ENCODE assay signal across 6 cellular contexts in the genomic region with DNA sequence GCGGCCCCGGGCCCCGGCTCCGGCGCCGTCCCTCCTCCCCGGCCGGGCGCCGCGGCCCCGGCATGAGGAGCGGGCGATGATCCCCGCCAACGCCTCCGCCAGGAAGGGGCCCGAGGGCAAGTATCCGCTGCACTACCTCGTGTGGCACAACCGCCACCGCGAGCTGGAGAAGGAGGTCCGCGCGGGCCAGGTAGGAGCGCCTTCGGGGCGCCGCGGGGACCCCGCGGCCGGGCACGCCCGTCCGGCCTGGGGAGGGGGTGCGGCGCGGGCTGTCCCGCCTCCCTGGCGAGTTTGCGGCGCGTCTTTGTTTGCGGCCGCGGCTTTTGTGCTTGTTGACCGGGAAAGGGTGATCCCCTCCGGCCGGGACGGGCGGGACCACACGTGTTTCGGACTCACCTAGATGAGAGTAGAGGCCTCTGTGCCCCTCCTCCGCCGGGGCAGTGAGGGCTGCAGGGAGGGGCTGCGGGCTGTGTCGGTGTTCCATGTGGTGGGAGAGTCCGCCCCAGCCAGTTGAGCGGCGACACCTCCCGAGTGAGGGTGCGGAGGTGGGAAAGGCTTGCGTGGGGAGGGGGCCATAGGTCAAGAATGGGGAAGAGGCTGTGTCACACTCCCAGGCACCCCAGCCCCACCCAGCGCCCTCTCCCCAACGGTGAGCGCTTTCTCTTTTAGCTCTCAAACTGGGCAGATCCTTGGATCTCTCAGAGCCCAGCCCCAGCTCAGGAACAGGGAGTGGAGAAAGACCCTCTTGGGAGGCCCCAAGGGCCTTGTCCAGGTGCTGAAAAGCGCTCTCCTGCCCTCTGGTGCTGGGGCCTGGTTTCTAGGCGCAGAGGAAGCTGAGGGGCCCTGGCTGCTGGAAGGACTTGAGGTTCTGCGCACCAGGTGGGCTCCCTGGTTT. TPM values are rescaled to one million over a fixed set of nuclear protein-coding genes. Genes with fewer than 3 reads are reported as not detected.
DNase-seq lines count a peak whose midpoint lies in the region; ATAC-seq and TF ChIP-seq lines count a peak whose summit lies in the region.

No MANE protein-coding gene starts in this region.

- no peak for ATAC-seq in HG03139 (IDR thresholded peaks at IDR 0.05; ENCODE audit: unreplicated experiment)

- H3K27ac ChIP-seq in HUES64 (ENCODE audit: low read depth, low read length) = no peak overlapping the region
- H3K27ac ChIP-seq in mesodermal cell (ENCODE audit: low read depth, low read length, severe bottlenecking) = no peak overlapping the region

- H3K4me1 ChIP-seq in HUES64 (ENCODE audit: insufficient read depth, low read length) (peaks cover 39% of the 10 kb centered on the region), mesodermal cell (ENCODE audit: control insufficient read depth, insufficient read depth, low read length, poor library complexity, severe bottlenecking) (peaks cover 56% of the 10 kb centered on the region)

- no peaks in the 10 kb centered on the region for H3K36me3 Mint-ChIP-seq in activated naive CD8-positive, alpha-beta T cell

- no peaks in the 10 kb centered on the region for H3K9me3 ChIP-seq in HUES64 (ENCODE audit: insufficient read depth, low read depth, low read length)
- H3K9me3 ChIP-seq in mesodermal cell (ENCODE audit: control insufficient read depth, low read length) = no peaks in the 10 kb centered on the region

- H3K4me3 Mint-ChIP-seq in activated naive CD8-positive, alpha-beta T cell = peak overlapping the region; percentile 79

- H3K4me3 ChIP-seq in AG04449 (ENCODE audit: low read depth, low read length) (peak overlapping the region; percentile 63), HUES64 (ENCODE audit: low read length) (peak overlapping the region; percentile 62), mesodermal cell (ENCODE audit: extremely low read depth, insufficient read depth, low read length, poor library complexity, severe bottlenecking) (peak overlapping the region; percentile 60)

- H3K27me3 ChIP-seq in HUES64 (ENCODE audit: insufficient read depth, low read length) = peaks cover 19% of the 10 kb centered on the region

- H3K27me3 Mint-ChIP-seq in activated naive CD8-positive, alpha-beta T cell = no peaks in the 10 kb centered on the region

- H3K9ac ChIP-seq in HUES64 (ENCODE audit: low read depth, low read length) = no peak overlapping the region

- no peak overlapping the region for H3K27ac Mint-ChIP-seq in activated naive CD8-positive, alpha-beta T cell

- POLR2A ChIA-PET in AG04449 (lab: Yijun Ruan, JAX) = no interaction called here

- no peak for DNase-seq in AG04449 (ENCODE audit: low read depth, low spot score)
- no peak for DNase-seq in foreskin melanocyte

- CTCF ChIA-PET in AG04449 (lab: Yijun Ruan, JAX) = interaction anchor here (1.0 to 5.0 kb wide), 10 partner anchors 11 to 499 kb away, joined by 4 to 103 read pairs (median 12); no protein-coding TSS in a partner anchor

- no peaks in the 10 kb centered on the region for H3K36me3 ChIP-seq in HUES64 (ENCODE audit: insufficient read depth, low read length)
- H3K36me3 ChIP-seq in mesodermal cell (ENCODE audit: control insufficient read depth, insufficient read depth, low read length) = no peaks in the 10 kb centered on the region

- TF ChIP-seq CTCF in AG04449 (IDR thresholded peaks at IDR 0.05; ENCODE audit: insufficient read depth, low read length, missing control alignments) = peak; percentile 32

- peaks cover 37% of the 10 kb centered on the region for H3K4me1 Mint-ChIP-seq in activated naive CD8-positive, alpha-beta T cell (ENCODE audit: low read depth)

- no peaks in the 10 kb centered on the region for H3K9me3 Mint-ChIP-seq in activated naive CD8-positive, alpha-beta T cell (ENCODE audit: low read depth)

- 1% methylated on average over 69 of the region's 71 CpGs for WGBS in HUES64
- 1 to 3% methylated on average over 43 to 47 of the region's 71 CpGs for WGBS in mesodermal cell (ENCODE audit: insufficient coverage in 2 of 2), 2 experiments

RNA-seq across cellular contexts. Expression of a gene that starts 0.9 kb away (rescaled TPM):
- 12.1 TPM for polyA plus RNA-seq in HUES64 (2013, experiment 1 of 2)
- polyA plus RNA-seq in HUES64 (2013, experiment 2 of 2) = 12.9 TPM
- 10.7 TPM for polyA plus RNA-seq in mesodermal cell (2013, experiment 1 of 2)
- polyA plus RNA-seq in mesodermal cell (2013, experiment 2 of 2) = 5.9 TPM

RNA-seq across cellular contexts. Expression of a gene that starts 4.3 kb away (rescaled TPM):
- polyA plus RNA-seq in HUES64 (2013, experiment 1 of 2) = 32.9 TPM
- polyA plus RNA-seq in HUES64 (2013, experiment 2 of 2) = 36.4 TPM
- 57.7 TPM for polyA plus RNA-seq in mesodermal cell (2013, experiment 1 of 2)
- 43.1 TPM for polyA plus RNA-seq in mesodermal cell (2013, experiment 2 of 2)

RNA-seq across cellular contexts. Expression of a gene that starts 25.3 kb away (rescaled TPM):
- polyA plus RNA-seq in HUES64 (2013, experiment 1 of 2) = 12.2 TPM
- polyA plus RNA-seq in HUES64 (2013, experiment 2 of 2) = 17.8 TPM
- 42.6 TPM for polyA plus RNA-seq in mesodermal cell (2013, experiment 1 of 2)
- 31.8 TPM for polyA plus RNA-seq in mesodermal cell (2013, experiment 2 of 2)

RNA-seq across cellular contexts. Expression of a gene that starts 27.0 kb away (rescaled TPM):
- 0.40 TPM for polyA plus RNA-seq in HUES64 (2013, experiment 1 of 2)
- 0.63 TPM for polyA plus RNA-seq in HUES64 (2013, experiment 2 of 2)
- 1.4 TPM for polyA plus RNA-seq in mesodermal cell (2013, experiment 1 of 2)
- polyA plus RNA-seq in mesodermal cell (2013, experiment 2 of 2) = 1.5 TPM

RNA-seq across cellular contexts. Expression of a gene that starts 28.9 kb away (rescaled TPM):
- 1.1 TPM for polyA plus RNA-seq in HUES64 (2013, experiment 1 of 2)
- polyA plus RNA-seq in HUES64 (2013, experiment 2 of 2) = 2.1 TPM
- 21.6 TPM for polyA plus RNA-seq in mesodermal cell (2013, experiment 1 of 2)
- polyA plus RNA-seq in mesodermal cell (2013, experiment 2 of 2) = 16.5 TPM
